In the genomic region with DNA sequence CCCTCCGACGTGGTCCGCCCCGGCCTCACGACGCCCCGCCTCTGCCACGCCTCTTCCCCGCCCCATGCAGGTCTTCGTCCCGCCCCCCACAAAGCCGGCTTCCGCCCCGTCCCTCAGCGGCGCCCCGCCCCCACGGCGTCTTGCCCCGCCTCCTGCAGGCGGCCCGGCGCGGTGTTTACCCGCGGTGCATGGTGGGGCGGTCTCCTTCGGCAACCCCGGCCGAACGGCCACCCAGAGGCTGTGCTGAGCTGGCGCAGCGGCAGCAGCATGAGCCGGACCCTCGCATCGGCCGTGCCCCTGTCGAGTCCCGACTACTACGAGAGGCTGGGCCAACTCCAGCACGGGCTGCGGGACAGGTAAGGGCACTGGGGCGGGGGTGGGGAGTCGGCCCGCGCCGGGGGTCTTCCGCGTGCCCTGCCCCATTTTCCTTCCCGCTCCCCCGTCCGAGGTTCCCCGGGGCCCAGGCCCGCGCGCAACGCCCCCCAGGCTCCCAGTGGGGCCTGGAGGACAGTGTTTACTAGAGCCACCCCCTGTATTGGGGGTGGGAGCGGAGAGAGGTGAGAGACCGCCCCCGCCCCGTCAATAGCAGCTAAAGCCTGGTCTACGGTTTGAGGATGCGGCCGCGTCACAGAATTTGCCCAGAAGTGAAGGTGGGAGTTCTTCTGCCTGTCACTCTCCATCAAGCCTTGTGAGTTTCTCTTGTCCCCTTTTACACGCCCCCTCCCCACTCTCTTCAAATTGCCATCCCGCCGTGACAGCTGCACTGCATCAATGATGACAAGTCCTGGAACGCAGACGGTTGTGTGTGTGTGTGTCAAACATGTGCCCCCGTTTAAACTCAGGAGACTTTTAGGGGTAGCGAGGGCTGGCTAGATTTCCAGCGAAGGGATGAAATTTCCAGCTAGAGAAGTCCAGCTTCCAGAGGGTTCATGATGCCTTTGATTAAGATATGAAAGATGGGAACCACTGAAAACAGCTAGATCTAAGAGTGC, we compare ENCODE assay signal across 8 cellular contexts. TPM values are rescaled to one million over a fixed set of nuclear protein-coding genes. Genes with fewer than 3 reads are reported as not detected.
DNase-seq lines count a peak whose midpoint lies in the region; FAIRE-seq and TF ChIP-seq lines count a peak whose summit lies in the region.

A gene with protein sequence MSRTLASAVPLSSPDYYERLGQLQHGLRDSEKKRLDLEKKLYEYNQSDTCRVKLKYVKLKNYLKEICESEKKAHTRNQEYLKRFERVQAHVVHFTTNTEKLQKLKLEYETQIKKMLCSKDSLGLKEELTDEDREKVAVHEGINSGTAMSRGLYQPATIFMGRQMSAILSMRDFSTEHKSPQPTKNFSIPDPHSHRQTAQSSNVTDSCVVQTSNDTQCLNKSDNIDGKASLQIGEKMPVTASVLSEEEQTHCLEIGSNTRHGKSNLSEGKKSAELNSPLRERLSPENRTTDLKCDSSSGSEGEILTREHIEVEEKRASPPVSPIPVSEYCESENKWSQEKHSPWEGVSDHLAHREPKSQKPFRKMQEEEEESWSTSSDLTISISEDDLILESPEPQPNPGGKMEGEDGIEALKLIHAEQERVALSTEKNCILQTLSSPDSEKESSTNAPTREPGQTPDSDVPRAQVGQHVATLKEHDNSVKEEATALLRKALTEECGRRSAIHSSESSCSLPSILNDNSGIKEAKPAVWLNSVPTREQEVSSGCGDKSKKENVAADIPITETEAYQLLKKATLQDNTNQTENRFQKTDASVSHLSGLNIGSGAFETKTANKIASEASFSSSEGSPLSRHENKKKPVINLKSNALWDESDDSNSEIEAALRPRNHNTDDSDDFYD (plus strand): TSS at position 234 of the 992 bp plus-strand sequence. CDS start 34 bp downstream, at position 268.

- no peaks in the 10 kb centered on the region for H3K9me3 Mint-ChIP-seq in H9

- no peak within 1 kb of the TSS for H3K27ac ChIP-seq in H9 (ENCODE audit: insufficient read length, low read depth, low read length)
- H3K27ac ChIP-seq in subcutaneous abdominal adipose tissue (ENCODE audit: low read depth, low read length), result peak within 1 kb of the TSS; percentile 65

- H3K9me3 ChIP-seq in H9 (ENCODE audit: control insufficient read depth, low read depth, low read length) (no peaks in the 10 kb centered on the region), neuron (ENCODE audit: low read length) (no peaks in the 10 kb centered on the region), subcutaneous abdominal adipose tissue (ENCODE audit: control insufficient read depth in 5 of 5, low read length in 5 of 5) (no peaks in the 10 kb centered on the region)

- H3K4me3 ChIP-seq in fibroblast of villous mesenchyme (ENCODE audit: low read depth, low read length) (peak within 1 kb of the TSS; percentile 73), neuron (ENCODE audit: low read length) (peak within 1 kb of the TSS; percentile 76), subcutaneous abdominal adipose tissue (ENCODE audit: low read depth in 1 of 5, low read length in 5 of 5) (peak within 1 kb of the TSS; percentile 69 to 92 (median 88))

- peak within 1 kb of the TSS; percentile 87 to 92 for H3K4me3 Mint-ChIP-seq in H9

- H3K79me2 ChIP-seq in H9 (ENCODE audit: insufficient read depth, low read length), result peaks cover 1% of the 10 kb centered on the region; the same call in 1 of the 2 replicates

- no CpG with 5 or more reads among the region's 73 CpGs for WGBS in H9 (ENCODE audit: extremely low coverage, insufficient read length, low lambda C conversion rate)

- H3K4me1 Mint-ChIP-seq in H9, result peaks cover 32 to 36% of the 10 kb centered on the region in 2 experiments

- no peak within 1 kb of the TSS for H3K4ac ChIP-seq in H9 (ENCODE audit: low read depth, low read length)

- H3K56ac ChIP-seq in H9 (ENCODE audit: insufficient read length, low read depth, low read length), result no peak within 1 kb of the TSS

- H2AK5ac ChIP-seq in H9 (ENCODE audit: insufficient read length, low read length), result no peak within 1 kb of the TSS

- peak within 1 kb of the TSS; percentile 87 for H3K4me2 ChIP-seq in H9 (ENCODE audit: insufficient read depth, insufficient read length, low read length)

- no peak within 1 kb of the TSS for H2BK5ac ChIP-seq in H9 (ENCODE audit: insufficient read length, low read length)

- peaks cover 0 to 2% (median 0%) of the 10 kb centered on the region in 3 experiments; a peak in 1 of 7 replicates for H3K36me3 Mint-ChIP-seq in H9 (ENCODE audit: insufficient read depth in 1 of 3, low read depth in 3 of 3)

- H4K20me1 ChIP-seq in H9 (ENCODE audit: control insufficient read depth, insufficient read depth, insufficient read length), result no peaks in the 10 kb centered on the region

- peaks cover 3% of the 10 kb centered on the region for H3K79me1 ChIP-seq in H9 (ENCODE audit: insufficient read depth, low read depth, low read length, poor library complexity, severe bottlenecking)

- no peak within 1 kb of the TSS for H2AFZ ChIP-seq in H9 (ENCODE audit: low read length)
- peak within 1 kb of the TSS; percentile 94 for H2AFZ ChIP-seq in neuron (ENCODE audit: low read depth, low read length)

- peaks cover 8% of the 10 kb centered on the region for H3K23me2 ChIP-seq in H9 (ENCODE audit: insufficient read length, low read depth, low read length, poor library complexity, severe bottlenecking)

- H3K27ac Mint-ChIP-seq in H9, result peak within 1 kb of the TSS; percentile 37 to 92 (median 87); a peak in 6 of 7 replicates

- no peak within 1 kb of the TSS for H2BK20ac ChIP-seq in H9 (ENCODE audit: low read depth, low read length, poor library complexity, severe bottlenecking)

- no peak within 1 kb of the TSS for H2BK120ac ChIP-seq in H9 (ENCODE audit: low read depth, low read length, poor library complexity, severe bottlenecking)

- H3T11ph ChIP-seq in H9 (ENCODE audit: low read length), result no peak within 1 kb of the TSS

- no peak within 1 kb of the TSS for H4K91ac ChIP-seq in H9 (ENCODE audit: insufficient read length, low read depth, low read length)

- peak; percentile 46; the same call in 2 of the 3 replicates for TF ChIP-seq CTCF in H9 (conservative IDR thresholded peaks at IDR 0.05)
- peak; percentile 25 for TF ChIP-seq CTCF in fibroblast of villous mesenchyme (IDR thresholded peaks at IDR 0.05; ENCODE audit: insufficient read depth, low read depth, low read length)

- H2BK15ac ChIP-seq in H9 (ENCODE audit: low read depth, low read length), result no peak within 1 kb of the TSS

- peak within 1 kb of the TSS; percentile 52 for H3K9ac ChIP-seq in H9 (ENCODE audit: extremely low read depth, insufficient read length, low read length)
- peak within 1 kb of the TSS; percentile 77 to 91 (median 87) for H3K9ac ChIP-seq in subcutaneous abdominal adipose tissue (ENCODE audit: low read length in 5 of 5)

- peak; percentile 96 for DNase-seq in H9
- DNase-seq in M059J (ENCODE audit: low read depth), result peak; percentile 94
- peak; percentile 87 to 94 for DNase-seq in SHP77 (lab: John Stamatoyannopoulos, UW)
- peak; percentile 96 for DNase-seq in activated gamma-delta T cell (lab: John Stamatoyannopoulos, UW)
- peak; percentile 96 for DNase-seq in fibroblast of villous mesenchyme (ENCODE audit: low read depth)

- H2BK12ac ChIP-seq in H9 (ENCODE audit: insufficient read length, low read depth, low read length), result no peak within 1 kb of the TSS

- H3K36me3 ChIP-seq in neuron (ENCODE audit: insufficient read depth, low read length) (peaks cover 2% of the 10 kb centered on the region), subcutaneous abdominal adipose tissue (ENCODE audit: control insufficient read depth in 5 of 5, insufficient read depth in 5 of 5, low read length in 5 of 5) (peaks cover 0 to 2% (median 0%) of the 10 kb centered on the region in 5 donors)

- H3K27me3 ChIP-seq in H9 (ENCODE audit: insufficient read depth, low read length) (no peaks in the 10 kb centered on the region), neuron (ENCODE audit: insufficient read depth, low read length) (no peaks in the 10 kb centered on the region), subcutaneous abdominal adipose tissue (ENCODE audit: control insufficient read depth in 5 of 5, insufficient read depth in 4 of 5, low read length in 5 of 5) (no peaks in the 10 kb centered on the region)

- 0 out of 2 replicates have a peak within 1 kb of the TSS, but pooled peaks have one; percentile 11 for H3K14ac ChIP-seq in H9 (ENCODE audit: insufficient read depth, low read length)

- H3K23ac ChIP-seq in H9 (ENCODE audit: insufficient read length, low read depth, low read length), result no peak within 1 kb of the TSS

- peaks cover 3% of the 10 kb centered on the region; the same call in 1 of the 2 replicates for H3K27me3 Mint-ChIP-seq in H9 (ENCODE audit: low read depth)

- no peak within 1 kb of the TSS for H4K5ac ChIP-seq in H9 (ENCODE audit: insufficient read length, low read depth, low read length)

- peaks cover 5% of the 10 kb centered on the region; the same call in 1 of the 2 replicates for H3K4me1 ChIP-seq in H9 (ENCODE audit: insufficient read depth, low read length)
- H3K4me1 ChIP-seq in neuron (ENCODE audit: insufficient read depth, low read length), result peaks cover 14% of the 10 kb centered on the region
- H3K4me1 ChIP-seq in subcutaneous abdominal adipose tissue (ENCODE audit: control insufficient read depth in 5 of 5, insufficient read depth in 5 of 5, low read length in 5 of 5), result peaks cover 0 to 21% (median 15%) of the 10 kb centered on the region in 5 donors

- no peak within 1 kb of the TSS for H3K18ac ChIP-seq in H9 (ENCODE audit: insufficient read length, low read depth, low read length)

- H4K8ac ChIP-seq in H9 (replicated peaks; ENCODE audit: insufficient read length, low read depth, low read length), result no peak within 1 kb of the TSS

- peak; percentile 80 for FAIRE-seq in G401.6 (lab: Jason Lieb, UNC)

RNA-seq across cellular contexts. Expression of the gene that starts here (rescaled TPM):
- total RNA-seq in H9 (2021) (29.3 and 41.0 TPM in 2 replicates), fibroblast of villous mesenchyme (15.5 TPM in 2 replicates)
- total RNA-seq in M059J (2014; rRNA removed; shearing (Covaris generic)), result 13.8 and 18.9 TPM in 2 replicates
